ENCODE assay signal across 1 cellular context in the genomic region with DNA sequence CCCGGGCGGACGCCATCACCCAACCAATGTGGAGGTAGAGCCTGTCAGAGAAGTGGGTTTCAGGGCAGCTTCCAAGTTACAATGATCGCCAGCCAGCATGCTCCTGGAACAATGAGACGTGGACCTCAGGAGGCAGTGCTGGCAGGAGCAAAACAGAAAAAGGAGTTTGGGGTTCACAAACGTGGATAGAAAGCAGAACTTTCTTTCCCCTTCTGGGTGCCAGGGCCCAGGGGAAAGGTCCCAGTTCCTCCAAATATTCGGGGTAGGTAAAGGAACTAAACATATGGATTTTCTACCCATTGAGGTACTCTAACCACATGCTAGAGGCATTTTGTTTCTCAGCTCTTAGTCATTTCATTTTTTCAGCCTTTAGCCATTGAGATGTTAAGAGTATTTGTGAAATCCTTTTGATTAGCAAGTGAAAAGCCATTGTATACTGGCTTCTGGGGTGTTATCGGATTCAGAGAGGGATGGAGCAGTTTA.
TF ChIP-seq lines count a peak whose summit lies in the region.

No MANE protein-coding gene starts in this region.

TF ChIP-seq in GM23338, 12 proteins besides CTCF, POLR2A, EP300 and RAD21 (continued from another document):
- TF ChIP-seq, protein P1, sequence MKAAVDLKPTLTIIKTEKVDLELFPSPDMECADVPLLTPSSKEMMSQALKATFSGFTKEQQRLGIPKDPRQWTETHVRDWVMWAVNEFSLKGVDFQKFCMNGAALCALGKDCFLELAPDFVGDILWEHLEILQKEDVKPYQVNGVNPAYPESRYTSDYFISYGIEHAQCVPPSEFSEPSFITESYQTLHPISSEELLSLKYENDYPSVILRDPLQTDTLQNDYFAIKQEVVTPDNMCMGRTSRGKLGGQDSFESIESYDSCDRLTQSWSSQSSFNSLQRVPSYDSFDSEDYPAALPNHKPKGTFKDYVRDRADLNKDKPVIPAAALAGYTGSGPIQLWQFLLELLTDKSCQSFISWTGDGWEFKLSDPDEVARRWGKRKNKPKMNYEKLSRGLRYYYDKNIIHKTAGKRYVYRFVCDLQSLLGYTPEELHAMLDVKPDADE (IDR thresholded peaks at IDR 0.05), result no peak
- TF ChIP-seq EZH2 (IDR thresholded peaks at IDR 0.05; ENCODE audit: low read depth, unreplicated experiment) (no peak), JUNB (IDR thresholded peaks at IDR 0.05; ENCODE audit: unreplicated experiment) (no peak), EZH2phosphoT487 (IDR thresholded peaks at IDR 0.05; ENCODE audit: unreplicated experiment) (no peak), ZNF462 (CRISPR knock-in tag; IDR thresholded peaks at IDR 0.05) (peak; percentile 50; the same call in 1 of the 2 replicates), ZNF331 (CRISPR knock-in tag; IDR thresholded peaks at IDR 0.05; ENCODE audit: low read depth) (no peak)
TF ChIP-seq in GM23338: peak in this region for 4.
